8 cellular contexts compared by ENCODE assay signal in genomic region chr11:20127671-20128527, GRCh38. TPM values are rescaled to one million over a fixed set of nuclear protein-coding genes. Genes with fewer than 3 reads are reported as not detected.
DNase-seq lines count a peak whose midpoint lies in the region; ATAC-seq and TF ChIP-seq lines count a peak whose summit lies in the region.

No MANE protein-coding gene starts in this region.

- H3K27me3 Mint-ChIP-seq in memory B cell = peaks cover 10% of the 10 kb centered on the region

- H3K36me3 Mint-ChIP-seq in memory B cell = no peaks in the 10 kb centered on the region

- H3K27ac Mint-ChIP-seq in memory B cell = no peak overlapping the region

- peak overlapping the region in 1 of 59 donors; percentile 4 for H3K27ac ChIP-seq in dorsolateral prefrontal cortex

- no peak overlapping the region for H3K4me3 Mint-ChIP-seq in memory B cell

- ATAC-seq in HG03342 (IDR thresholded peaks at IDR 0.05; ENCODE audit: unreplicated experiment) (peak; percentile 69), memory B cell (ENCODE audit: low read depth) (peak; percentile 73)

- H3K9me3 Mint-ChIP-seq in memory B cell = no peaks in the 10 kb centered on the region

- peak; percentile 28 for DNase-seq in SIG-M5 treated with dmso at 0.1 percent for 504 hours (lab: John Stamatoyannopoulos, UW; ENCODE audit: unreplicated experiment)
- no peak for DNase-seq in SIG-M5 (lab: John Stamatoyannopoulos, UW)
- DNase-seq in NCI-H69 (lab: John Stamatoyannopoulos, UW) = peak; percentile 82
- peak; percentile 70 to 72 for DNase-seq in activated CD4-positive, alpha-beta T cell treated with anti-CD3 and anti-CD28 coated beads, Interleukin-2, amount 50 U/mL, for 4 hours
- peak; percentile 76 to 88 (median 85) for DNase-seq in dorsolateral prefrontal cortex
- DNase-seq in memory B cell (ENCODE audit: low spot score in 2 of 2) = peak; percentile 66 to 67
- DNase-seq in stimulated activated CD8-positive, alpha-beta memory T cell treated with anti-CD3 and anti-CD28 coated beads, Interleukin-15, amount 100 ng/mL, for 48 hours (ENCODE audit: low read depth in 2 of 2) = peak; percentile 47 to 51

- no peak overlapping the region for H3K4me3 ChIP-seq in dorsolateral prefrontal cortex

- peak; percentile 78 to 95 (median 89) for TF ChIP-seq CTCF in dorsolateral prefrontal cortex (IDR thresholded peaks at IDR 0.05 in 54 of 56, conservative IDR thresholded peaks at IDR 0.05 in 2 of 56; ENCODE audit: low read depth in 1 of 56, partially characterized antibody in 56 of 56)

- no peaks in the 10 kb centered on the region for H3K27me3 ChIP-seq in dorsolateral prefrontal cortex

- intact Hi-C loops in dorsolateral prefrontal cortex (cut with DNase I) = loop anchor here (2.0 to 5.0 kb wide), 4 partner anchors 211 to 484 kb away; no protein-coding TSS in a partner anchor

- H3K4me1 Mint-ChIP-seq in memory B cell = peaks cover 8% of the 10 kb centered on the region

RNA-seq across cellular contexts. Expression of gene DBX1, which starts 32.4 kb away (rescaled TPM):
- not detected for total RNA-seq in dorsolateral prefrontal cortex
